ENCODE assay signal across 1 cellular context in the genomic region with DNA sequence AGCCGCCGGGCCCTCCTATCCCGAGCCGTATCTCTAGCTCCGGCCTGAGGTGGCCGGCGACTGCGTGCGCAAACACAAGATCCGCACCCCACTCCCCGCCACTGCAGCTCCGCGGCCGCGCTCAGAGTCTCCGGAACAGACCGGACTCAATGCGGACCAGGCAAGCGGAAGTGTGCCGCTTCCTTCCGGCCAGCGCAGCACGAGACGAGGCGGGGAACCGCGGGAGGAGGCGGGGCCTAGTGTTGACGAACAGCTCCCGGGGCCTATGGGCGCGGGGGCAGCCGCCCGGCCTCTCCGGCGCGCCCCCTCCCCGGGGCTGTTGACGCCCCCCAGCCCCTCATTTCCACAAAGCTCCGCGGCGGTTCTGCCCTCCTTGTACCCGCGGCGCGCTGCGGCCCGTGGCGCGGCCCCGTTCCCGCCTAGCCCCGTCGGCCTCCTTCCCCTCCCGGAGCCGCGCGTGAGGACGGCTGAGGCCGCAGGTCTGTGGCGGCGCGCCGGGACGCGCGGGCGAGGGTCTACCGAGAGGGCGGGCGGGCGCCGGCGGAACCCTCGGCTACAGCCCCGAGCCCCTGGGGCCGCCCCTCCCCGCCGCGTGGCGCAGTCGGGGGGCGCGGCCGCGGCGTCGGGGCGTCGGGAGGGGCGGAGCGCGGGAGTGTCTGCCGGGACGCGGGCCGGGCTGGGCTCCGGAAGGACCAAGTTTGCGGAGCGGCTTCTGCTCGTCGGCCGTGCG.
A peak's percentile ranks its signal among the peaks of the same experiment; 100 is the strongest.
TF ChIP-seq lines count a peak whose summit lies in the region.

A gene with protein sequence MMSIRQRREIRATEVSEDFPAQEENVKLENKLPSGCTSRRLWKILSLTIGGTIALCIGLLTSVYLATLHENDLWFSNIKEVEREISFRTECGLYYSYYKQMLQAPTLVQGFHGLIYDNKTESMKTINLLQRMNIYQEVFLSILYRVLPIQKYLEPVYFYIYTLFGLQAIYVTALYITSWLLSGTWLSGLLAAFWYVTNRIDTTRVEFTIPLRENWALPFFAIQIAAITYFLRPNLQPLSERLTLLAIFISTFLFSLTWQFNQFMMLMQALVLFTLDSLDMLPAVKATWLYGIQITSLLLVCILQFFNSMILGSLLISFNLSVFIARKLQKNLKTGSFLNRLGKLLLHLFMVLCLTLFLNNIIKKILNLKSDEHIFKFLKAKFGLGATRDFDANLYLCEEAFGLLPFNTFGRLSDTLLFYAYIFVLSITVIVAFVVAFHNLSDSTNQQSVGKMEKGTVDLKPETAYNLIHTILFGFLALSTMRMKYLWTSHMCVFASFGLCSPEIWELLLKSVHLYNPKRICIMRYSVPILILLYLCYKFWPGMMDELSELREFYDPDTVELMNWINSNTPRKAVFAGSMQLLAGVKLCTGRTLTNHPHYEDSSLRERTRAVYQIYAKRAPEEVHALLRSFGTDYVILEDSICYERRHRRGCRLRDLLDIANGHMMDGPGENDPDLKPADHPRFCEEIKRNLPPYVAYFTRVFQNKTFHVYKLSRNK (plus strand): TSS at position 340 of the 730 bp plus-strand sequence. CDS start 2,484 bp downstream, outside the sequence.

TF ChIP-seq in HepG2, 621 proteins besides CTCF, POLR2A, EP300 and RAD21 (continued from another document and continues in another):
- TF ChIP-seq, protein P1, sequence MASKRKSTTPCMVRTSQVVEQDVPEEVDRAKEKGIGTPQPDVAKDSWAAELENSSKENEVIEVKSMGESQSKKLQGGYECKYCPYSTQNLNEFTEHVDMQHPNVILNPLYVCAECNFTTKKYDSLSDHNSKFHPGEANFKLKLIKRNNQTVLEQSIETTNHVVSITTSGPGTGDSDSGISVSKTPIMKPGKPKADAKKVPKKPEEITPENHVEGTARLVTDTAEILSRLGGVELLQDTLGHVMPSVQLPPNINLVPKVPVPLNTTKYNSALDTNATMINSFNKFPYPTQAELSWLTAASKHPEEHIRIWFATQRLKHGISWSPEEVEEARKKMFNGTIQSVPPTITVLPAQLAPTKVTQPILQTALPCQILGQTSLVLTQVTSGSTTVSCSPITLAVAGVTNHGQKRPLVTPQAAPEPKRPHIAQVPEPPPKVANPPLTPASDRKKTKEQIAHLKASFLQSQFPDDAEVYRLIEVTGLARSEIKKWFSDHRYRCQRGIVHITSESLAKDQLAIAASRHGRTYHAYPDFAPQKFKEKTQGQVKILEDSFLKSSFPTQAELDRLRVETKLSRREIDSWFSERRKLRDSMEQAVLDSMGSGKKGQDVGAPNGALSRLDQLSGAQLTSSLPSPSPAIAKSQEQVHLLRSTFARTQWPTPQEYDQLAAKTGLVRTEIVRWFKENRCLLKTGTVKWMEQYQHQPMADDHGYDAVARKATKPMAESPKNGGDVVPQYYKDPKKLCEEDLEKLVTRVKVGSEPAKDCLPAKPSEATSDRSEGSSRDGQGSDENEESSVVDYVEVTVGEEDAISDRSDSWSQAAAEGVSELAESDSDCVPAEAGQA (IDR thresholded peaks at IDR 0.05; ENCODE audit: low read depth), result no peak; the same call in none of the 2 replicates
- TF ChIP-seq, protein P1 (CRISPR knock-in tag; IDR thresholded peaks at IDR 0.05; ENCODE audit: borderline replicate concordance), result no peak
- TF ChIP-seq SPEN (CRISPR knock-in tag; IDR thresholded peaks at IDR 0.05; ENCODE audit: low read depth) (peak; percentile 85), JUN (CRISPR knock-in tag; IDR thresholded peaks at IDR 0.05) (no peak), TAF15 (IDR thresholded peaks at IDR 0.05; ENCODE audit: low read depth, low read length, poor library complexity, severe bottlenecking) (peak; percentile 46), HDAC1 (CRISPR knock-in tag; IDR thresholded peaks at IDR 0.05) (peak; percentile 82), ZFP1 (CRISPR knock-in tag; IDR thresholded peaks at IDR 0.05) (0 out of 2 replicates have a peak, but pooled peaks have one; percentile 58), ZNF431 (CRISPR knock-in tag; IDR thresholded peaks at IDR 0.05; ENCODE audit: borderline replicate concordance, low read depth) (0 out of 2 replicates have a peak, but pooled peaks have one; percentile 54), ZBTB20 (CRISPR knock-in tag; IDR thresholded peaks at IDR 0.05; ENCODE audit: borderline replicate concordance, low read depth) (0 out of 2 replicates have a peak, but pooled peaks have one; percentile 14), ZSCAN22 (CRISPR knock-in tag; IDR thresholded peaks at IDR 0.05) (no peak), SRSF1 (optimal IDR thresholded peaks at IDR 0.05; ENCODE audit: low read depth, low read length) (peak; percentile 63), ZNF350 (CRISPR knock-in tag; IDR thresholded peaks at IDR 0.05; ENCODE audit: borderline replicate concordance, low read depth) (peak; percentile 62; the same call in 1 of the 2 replicates), IKZF4 (CRISPR knock-in tag; IDR thresholded peaks at IDR 0.05; ENCODE audit: borderline replicate concordance, low read depth, not compliant biosample characterization) (peak; percentile 3), SOX5 (CRISPR knock-in tag; IDR thresholded peaks at IDR 0.05; ENCODE audit: borderline replicate concordance) (peak; percentile 47; the same call in 1 of the 2 replicates), PLRG1 (conservative IDR thresholded peaks at IDR 0.05) (no peak), MED1 (CRISPR knock-in tag; IDR thresholded peaks at IDR 0.05) (peak; percentile 71), TBX2 (CRISPR knock-in tag; IDR thresholded peaks at IDR 0.05; ENCODE audit: borderline replicate concordance) (peak; percentile 31; the same call in 1 of the 2 replicates), NKX3-1 (CRISPR knock-in tag; IDR thresholded peaks at IDR 0.05) (no peak; the same call in 1 of the 2 replicates), ZBTB3 (CRISPR knock-in tag; IDR thresholded peaks at IDR 0.05; ENCODE audit: borderline replicate concordance, low read depth) (no peak), EHMT2 (IDR thresholded peaks at IDR 0.05; ENCODE audit: borderline replicate concordance, low read depth, low read length) (no peak), IRX3 (CRISPR knock-in tag; IDR thresholded peaks at IDR 0.05; ENCODE audit: borderline replicate concordance, low read depth) (no peak), ZNF543 (CRISPR knock-in tag; IDR thresholded peaks at IDR 0.05) (no peak; the same call in 1 of the 2 replicates)
- TF ChIP-seq, protein P2, sequence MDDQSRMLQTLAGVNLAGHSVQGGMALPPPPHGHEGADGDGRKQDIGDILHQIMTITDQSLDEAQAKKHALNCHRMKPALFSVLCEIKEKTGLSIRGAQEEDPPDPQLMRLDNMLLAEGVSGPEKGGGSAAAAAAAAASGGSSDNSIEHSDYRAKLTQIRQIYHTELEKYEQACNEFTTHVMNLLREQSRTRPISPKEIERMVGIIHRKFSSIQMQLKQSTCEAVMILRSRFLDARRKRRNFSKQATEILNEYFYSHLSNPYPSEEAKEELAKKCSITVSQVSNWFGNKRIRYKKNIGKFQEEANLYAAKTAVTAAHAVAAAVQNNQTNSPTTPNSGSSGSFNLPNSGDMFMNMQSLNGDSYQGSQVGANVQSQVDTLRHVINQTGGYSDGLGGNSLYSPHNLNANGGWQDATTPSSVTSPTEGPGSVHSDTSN (CRISPR knock-in tag; IDR thresholded peaks at IDR 0.05; ENCODE audit: borderline replicate concordance), result peak; percentile 48
- TF ChIP-seq, protein P3, sequence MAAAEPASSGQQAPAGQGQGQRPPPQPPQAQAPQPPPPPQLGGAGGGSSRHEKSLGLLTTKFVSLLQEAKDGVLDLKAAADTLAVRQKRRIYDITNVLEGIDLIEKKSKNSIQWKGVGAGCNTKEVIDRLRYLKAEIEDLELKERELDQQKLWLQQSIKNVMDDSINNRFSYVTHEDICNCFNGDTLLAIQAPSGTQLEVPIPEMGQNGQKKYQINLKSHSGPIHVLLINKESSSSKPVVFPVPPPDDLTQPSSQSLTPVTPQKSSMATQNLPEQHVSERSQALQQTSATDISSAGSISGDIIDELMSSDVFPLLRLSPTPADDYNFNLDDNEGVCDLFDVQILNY (CRISPR knock-in tag; conservative IDR thresholded peaks at IDR 0.05), result 0 out of 2 replicates have a peak, but pooled peaks have one; percentile 14
- TF ChIP-seq, protein P4, sequence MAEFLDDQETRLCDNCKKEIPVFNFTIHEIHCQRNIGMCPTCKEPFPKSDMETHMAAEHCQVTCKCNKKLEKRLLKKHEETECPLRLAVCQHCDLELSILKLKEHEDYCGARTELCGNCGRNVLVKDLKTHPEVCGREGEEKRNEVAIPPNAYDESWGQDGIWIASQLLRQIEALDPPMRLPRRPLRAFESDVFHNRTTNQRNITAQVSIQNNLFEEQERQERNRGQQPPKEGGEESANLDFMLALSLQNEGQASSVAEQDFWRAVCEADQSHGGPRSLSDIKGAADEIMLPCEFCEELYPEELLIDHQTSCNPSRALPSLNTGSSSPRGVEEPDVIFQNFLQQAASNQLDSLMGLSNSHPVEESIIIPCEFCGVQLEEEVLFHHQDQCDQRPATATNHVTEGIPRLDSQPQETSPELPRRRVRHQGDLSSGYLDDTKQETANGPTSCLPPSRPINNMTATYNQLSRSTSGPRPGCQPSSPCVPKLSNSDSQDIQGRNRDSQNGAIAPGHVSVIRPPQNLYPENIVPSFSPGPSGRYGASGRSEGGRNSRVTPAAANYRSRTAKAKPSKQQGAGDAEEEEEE (CRISPR knock-in tag; IDR thresholded peaks at IDR 0.05; ENCODE audit: borderline replicate concordance), result no peak
- TF ChIP-seq, protein P5, sequence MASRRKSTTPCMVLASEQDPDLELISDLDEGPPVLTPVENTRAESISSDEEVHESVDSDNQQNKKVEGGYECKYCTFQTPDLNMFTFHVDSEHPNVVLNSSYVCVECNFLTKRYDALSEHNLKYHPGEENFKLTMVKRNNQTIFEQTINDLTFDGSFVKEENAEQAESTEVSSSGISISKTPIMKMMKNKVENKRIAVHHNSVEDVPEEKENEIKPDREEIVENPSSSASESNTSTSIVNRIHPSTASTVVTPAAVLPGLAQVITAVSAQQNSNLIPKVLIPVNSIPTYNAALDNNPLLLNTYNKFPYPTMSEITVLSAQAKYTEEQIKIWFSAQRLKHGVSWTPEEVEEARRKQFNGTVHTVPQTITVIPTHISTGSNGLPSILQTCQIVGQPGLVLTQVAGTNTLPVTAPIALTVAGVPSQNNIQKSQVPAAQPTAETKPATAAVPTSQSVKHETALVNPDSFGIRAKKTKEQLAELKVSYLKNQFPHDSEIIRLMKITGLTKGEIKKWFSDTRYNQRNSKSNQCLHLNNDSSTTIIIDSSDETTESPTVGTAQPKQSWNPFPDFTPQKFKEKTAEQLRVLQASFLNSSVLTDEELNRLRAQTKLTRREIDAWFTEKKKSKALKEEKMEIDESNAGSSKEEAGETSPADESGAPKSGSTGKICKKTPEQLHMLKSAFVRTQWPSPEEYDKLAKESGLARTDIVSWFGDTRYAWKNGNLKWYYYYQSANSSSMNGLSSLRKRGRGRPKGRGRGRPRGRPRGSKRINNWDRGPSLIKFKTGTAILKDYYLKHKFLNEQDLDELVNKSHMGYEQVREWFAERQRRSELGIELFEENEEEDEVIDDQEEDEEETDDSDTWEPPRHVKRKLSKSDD (CRISPR knock-in tag; IDR thresholded peaks at IDR 0.05; ENCODE audit: low read depth), result peak; percentile 65; the same call in 1 of the 2 replicates
- TF ChIP-seq, protein P6, sequence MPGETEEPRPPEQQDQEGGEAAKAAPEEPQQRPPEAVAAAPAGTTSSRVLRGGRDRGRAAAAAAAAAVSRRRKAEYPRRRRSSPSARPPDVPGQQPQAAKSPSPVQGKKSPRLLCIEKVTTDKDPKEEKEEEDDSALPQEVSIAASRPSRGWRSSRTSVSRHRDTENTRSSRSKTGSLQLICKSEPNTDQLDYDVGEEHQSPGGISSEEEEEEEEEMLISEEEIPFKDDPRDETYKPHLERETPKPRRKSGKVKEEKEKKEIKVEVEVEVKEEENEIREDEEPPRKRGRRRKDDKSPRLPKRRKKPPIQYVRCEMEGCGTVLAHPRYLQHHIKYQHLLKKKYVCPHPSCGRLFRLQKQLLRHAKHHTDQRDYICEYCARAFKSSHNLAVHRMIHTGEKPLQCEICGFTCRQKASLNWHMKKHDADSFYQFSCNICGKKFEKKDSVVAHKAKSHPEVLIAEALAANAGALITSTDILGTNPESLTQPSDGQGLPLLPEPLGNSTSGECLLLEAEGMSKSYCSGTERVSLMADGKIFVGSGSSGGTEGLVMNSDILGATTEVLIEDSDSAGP (CRISPR knock-in tag; IDR thresholded peaks at IDR 0.05; ENCODE audit: borderline replicate concordance), result peak; percentile 65; the same call in 1 of the 2 replicates
- TF ChIP-seq, protein P7, sequence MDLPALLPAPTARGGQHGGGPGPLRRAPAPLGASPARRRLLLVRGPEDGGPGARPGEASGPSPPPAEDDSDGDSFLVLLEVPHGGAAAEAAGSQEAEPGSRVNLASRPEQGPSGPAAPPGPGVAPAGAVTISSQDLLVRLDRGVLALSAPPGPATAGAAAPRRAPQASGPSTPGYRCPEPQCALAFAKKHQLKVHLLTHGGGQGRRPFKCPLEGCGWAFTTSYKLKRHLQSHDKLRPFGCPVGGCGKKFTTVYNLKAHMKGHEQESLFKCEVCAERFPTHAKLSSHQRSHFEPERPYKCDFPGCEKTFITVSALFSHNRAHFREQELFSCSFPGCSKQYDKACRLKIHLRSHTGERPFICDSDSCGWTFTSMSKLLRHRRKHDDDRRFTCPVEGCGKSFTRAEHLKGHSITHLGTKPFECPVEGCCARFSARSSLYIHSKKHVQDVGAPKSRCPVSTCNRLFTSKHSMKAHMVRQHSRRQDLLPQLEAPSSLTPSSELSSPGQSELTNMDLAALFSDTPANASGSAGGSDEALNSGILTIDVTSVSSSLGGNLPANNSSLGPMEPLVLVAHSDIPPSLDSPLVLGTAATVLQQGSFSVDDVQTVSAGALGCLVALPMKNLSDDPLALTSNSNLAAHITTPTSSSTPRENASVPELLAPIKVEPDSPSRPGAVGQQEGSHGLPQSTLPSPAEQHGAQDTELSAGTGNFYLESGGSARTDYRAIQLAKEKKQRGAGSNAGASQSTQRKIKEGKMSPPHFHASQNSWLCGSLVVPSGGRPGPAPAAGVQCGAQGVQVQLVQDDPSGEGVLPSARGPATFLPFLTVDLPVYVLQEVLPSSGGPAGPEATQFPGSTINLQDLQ (CRISPR knock-in tag; IDR thresholded peaks at IDR 0.05), result no peak
- TF ChIP-seq, protein P8, sequence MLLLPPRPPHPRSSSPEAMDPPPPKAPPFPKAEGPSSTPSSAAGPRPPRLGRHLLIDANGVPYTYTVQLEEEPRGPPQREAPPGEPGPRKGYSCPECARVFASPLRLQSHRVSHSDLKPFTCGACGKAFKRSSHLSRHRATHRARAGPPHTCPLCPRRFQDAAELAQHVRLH (CRISPR knock-in tag; IDR thresholded peaks at IDR 0.05; ENCODE audit: borderline replicate concordance, low read depth), result 0 out of 2 replicates have a peak, but pooled peaks have one; percentile 11
- TF ChIP-seq, protein P9, sequence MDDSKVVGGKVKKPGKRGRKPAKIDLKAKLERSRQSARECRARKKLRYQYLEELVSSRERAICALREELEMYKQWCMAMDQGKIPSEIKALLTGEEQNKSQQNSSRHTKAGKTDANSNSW (CRISPR knock-in tag; IDR thresholded peaks at IDR 0.05; ENCODE audit: borderline replicate concordance), result no peak
